Comparison of ENCODE assay signal across 16 cellular contexts in the genomic region with DNA sequence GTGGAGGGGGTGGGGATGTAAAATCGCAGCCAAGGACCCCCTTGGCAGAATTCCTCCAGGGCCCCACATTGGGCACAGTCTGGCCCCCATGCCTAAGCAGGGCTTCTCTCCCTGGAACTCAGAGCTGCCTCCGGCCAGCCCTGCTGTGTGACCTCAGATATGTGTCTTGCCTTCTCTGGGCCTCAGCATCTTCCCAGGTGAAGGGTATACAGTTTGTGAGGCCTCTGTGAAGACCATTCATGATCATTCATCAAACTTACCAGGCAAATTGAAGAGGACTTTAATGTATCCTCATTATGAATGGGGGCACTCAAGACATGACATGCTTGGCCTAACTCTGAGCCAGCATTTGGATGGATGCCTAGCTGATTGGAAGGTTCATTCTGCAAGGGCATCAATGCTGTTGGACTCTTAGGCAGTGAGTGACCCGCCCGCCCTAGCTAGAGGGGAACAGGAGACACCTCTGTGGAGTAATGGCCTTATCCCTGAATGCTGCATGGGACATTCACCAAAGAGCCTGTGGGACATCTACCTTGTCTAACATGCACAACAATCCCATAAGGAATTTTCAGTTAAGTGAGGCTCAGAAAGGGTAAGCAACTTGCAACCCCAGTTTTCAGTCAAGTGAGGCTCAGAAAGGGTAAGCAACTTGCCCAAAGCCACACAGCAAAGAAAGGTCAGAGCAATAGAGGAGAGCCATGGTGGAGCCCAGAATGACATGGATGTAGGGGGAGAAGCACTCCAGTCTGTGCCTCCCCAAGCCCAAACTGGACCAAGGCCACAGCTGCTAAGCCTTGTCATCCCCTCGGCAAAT. TPM values are rescaled to one million over a fixed set of nuclear protein-coding genes. Genes with fewer than 3 reads are reported as not detected.
DNase-seq lines count a peak whose midpoint lies in the region; ATAC-seq, FAIRE-seq and TF ChIP-seq lines count a peak whose summit lies in the region.
"Had no signal": no experiment of that assay in that cellular context is flagged by ENCODE, and none has a peak within 500 bp of the region (broad histone marks: within the 10 kb centered on the region; RNA-seq: fewer than 3 reads in every experiment).

No MANE protein-coding gene starts in this region.

- in situ Hi-C loops in K562 (cut with MboI), result no loop called here
- in situ Hi-C loops in GM13977 (cut with MboI; ENCODE audit: low pct_unique_long_range_greater_than_20kb, low sequenced_read_pairs, unreplicated experiment), result no loop called here

- DNase-seq in DMS79 treated with DMSO at 0.1 percent for 48 hours (lab: John Stamatoyannopoulos, UW) (peak; percentile 10), K562 (ENCODE audit: extremely low read depth in 1 of 4, low spot score in 3 of 4) (no peak), right atrium auricular region (ENCODE audit: low spot score) (no peak), GM13977 (ENCODE audit: low spot score) (no peak), NCI-H345 treated with DMSO at 0.1 percent for 48 hours (lab: John Stamatoyannopoulos, UW; ENCODE audit: unreplicated experiment) (no peak), spleen (no peak)
- DNase-seq: activated naive CD4-positive, alpha-beta T cell; GOT3; islet precursor cell; NCI-H146; SHP77 treated with DMSO at 0.1 percent for 48 hours had no signal

- H4K20me1 ChIP-seq in K562 (replicated peaks; ENCODE audit: control insufficient read depth, insufficient read depth, low read length), result peaks cover 8% of the 10 kb centered on the region; the same call in 1 of the 2 replicates

- H3K9ac ChIP-seq in K562 (ENCODE audit: insufficient read depth in 1 of 2, low read depth in 2 of 2, low read length in 2 of 2), result no peak overlapping the region

- no peak for TF ChIP-seq EP300 in K562 (IDR thresholded peaks at IDR 0.05; ENCODE audit: low read length)

- intact Hi-C loops in K562 (cut with micrococcal nuclease), result no loop called here
- intact Hi-C loops in spleen (cut with DNase I; ENCODE audit: low total_unique reads), result no loop called here

- ATAC-seq in K562 (no peak), HG03571 (IDR thresholded peaks at IDR 0.05; ENCODE audit: unreplicated experiment) (no peak)

- H3K4me1 ChIP-seq in K562 (replicated peaks in 1 of 2; ENCODE audit: control insufficient read depth in 2 of 2, insufficient read depth in 2 of 2, low read length in 2 of 2), result peaks cover 0 to 17% of the 10 kb centered on the region in 2 experiments; a peak in 2 of 5 replicates
- peaks cover 0 to 83% of the 10 kb centered on the region in 2 donors for H3K4me1 ChIP-seq in right atrium auricular region
- peaks cover 0 to 18% (median 8%) of the 10 kb centered on the region in 6 donors for H3K4me1 ChIP-seq in spleen

- no peaks in the 10 kb centered on the region for H3K36me3 ChIP-seq in K562 (ENCODE audit: control insufficient read depth, insufficient read depth, low read length)
- H3K36me3 ChIP-seq in right atrium auricular region, result no peaks in the 10 kb centered on the region
- H3K36me3 ChIP-seq in spleen, result no peaks in the 10 kb centered on the region

- no peak overlapping the region for H3K4me2 ChIP-seq in K562 (ENCODE audit: insufficient read depth, low read length)

- CTCF ChIA-PET in K562 (lab: Yijun Ruan, JAX; ENCODE audit: low intra/inter-chr PET ratio), result no interaction called here

- H2AFZ ChIP-seq in K562 (ENCODE audit: low read depth, low read length), result no peak overlapping the region

- H3K79me2 ChIP-seq in K562 (ENCODE audit: control insufficient read depth, insufficient read depth, low read length), result no peaks in the 10 kb centered on the region

- no TSS peak for BruUV-seq in K562 (replicated peaks; lab: Mats Ljungman, UMichigan)

- no peaks in the 10 kb centered on the region for H3K9me1 ChIP-seq in K562 (ENCODE audit: control insufficient read depth, insufficient read depth, low read length)

- no peaks in the 10 kb centered on the region for H3K9me3 ChIP-seq in K562 (replicated peaks; ENCODE audit: control insufficient read depth, insufficient read depth, low read depth, low read length)
- H3K9me3 ChIP-seq in right atrium auricular region, result no peaks in the 10 kb centered on the region
- no peaks in the 10 kb centered on the region for H3K9me3 ChIP-seq in spleen
- H3K9me3 ChIP-seq: mucosa of descending colon had no signal

- no peak for FAIRE-seq in K562 (lab: Jason Lieb, UNC)

- TF ChIP-seq CTCF in K562 (IDR thresholded peaks at IDR 0.05 in 2 of 3, conservative IDR thresholded peaks at IDR 0.05 in 1 of 3; ENCODE audit: insufficient read depth in 2 of 3, low read depth in 1 of 3, low read length in 3 of 3), result no peak
- no peak for TF ChIP-seq CTCF in right atrium auricular region (IDR thresholded peaks at IDR 0.05)
- no peak for TF ChIP-seq CTCF in GM13977 (IDR thresholded peaks at IDR 0.05; ENCODE audit: extremely low read depth, insufficient read depth, missing control alignments)
- no peak for TF ChIP-seq CTCF in spleen (IDR thresholded peaks at IDR 0.05 in 8 of 11, conservative IDR thresholded peaks at IDR 0.05 in 3 of 11)

- TF ChIP-seq RAD21 in K562 (CRISPR knock-in tag; conservative IDR thresholded peaks at IDR 0.05 in 1 of 2, IDR thresholded peaks at IDR 0.05 in 1 of 2), result no peak

- H3K27ac ChIP-seq in K562 (ENCODE audit: extremely low read depth, low read depth, low read length), result no peak overlapping the region
- H3K27ac ChIP-seq in right atrium auricular region, result peak overlapping the region; percentile 90 to 91
- H3K27ac ChIP-seq in skin epidermis, result peak overlapping the region in 16 of 21 experiments; percentile 23 to 74 (median 50)
- H3K27ac ChIP-seq in spleen, result no peak overlapping the region

- H3K27me3 ChIP-seq in K562 (ENCODE audit: control insufficient read depth in 2 of 2, insufficient read depth in 2 of 2, low read length in 2 of 2) (peaks cover 24 to 69% of the 10 kb centered on the region in 2 experiments), right atrium auricular region (no peaks in the 10 kb centered on the region), spleen (replicated peaks in 1 of 7) (no peaks in the 10 kb centered on the region)

- POLR2A ChIA-PET in K562 (lab: Yijun Ruan, JAX), result interaction anchor here (0.6 to 0.7 kb wide), 2 partner anchors 30 to 357 kb away, joined by 3 read pairs; no protein-coding TSS in a partner anchor

- H3K4me3 ChIP-seq in K562, result no peak overlapping the region
- peak overlapping the region; percentile 4 to 34 for H3K4me3 ChIP-seq in right atrium auricular region
- H3K4me3 ChIP-seq in skin epidermis, result peak overlapping the region in 4 of 7 experiments; percentile 2 to 28 (median 6)
- H3K4me3 ChIP-seq in spleen, result no peak overlapping the region
- H3K4me3 ChIP-seq: mucosa of descending colon had no signal

- WGBS in K562 (ENCODE audit: insufficient coverage, low coverage, missing lambda C conversion rate), result 7% methylated on average over 5 of the region's 5 CpGs
- 87 to 95% (median 91%) methylated on average over 2 to 5 of the region's 5 CpGs for WGBS in spleen, 5 donors

- TF ChIP-seq POLR2A in K562 (conservative IDR thresholded peaks at IDR 0.05) (no peak), spleen (IDR thresholded peaks at IDR 0.05) (no peak)

TF ChIP-seq in K562, 482 proteins besides CTCF, POLR2A, EP300 and RAD21 (continues in another document):
- TF ChIP-seq SAP30 (IDR thresholded peaks at IDR 0.05; ENCODE audit: borderline replicate concordance, insufficient read depth, low read depth, low read length, poor library complexity, severe bottlenecking), result no peak

RNA-seq across cellular contexts. Expression of a gene that starts 0.5 kb away (rescaled TPM):
- not detected in 2 replicates for total RNA-seq in K562 (2011; cell fraction: chromatin; rRNA removed; ENCODE audit: low replicate concordance)
- not detected in 2 replicates for total RNA-seq in K562 (2011; cell fraction: nucleolus; rRNA removed)
- total RNA-seq in K562 (2011; cell fraction: nucleoplasm; rRNA removed), result not detected in 2 replicates
- not detected in 2 replicates for total RNA-seq in K562 (2014; rRNA removed)
- total RNA-seq in K562 (2014; rRNA removed; fragmentation: Illumina TruSeq; extraction: Trizol), result not detected in 2 replicates
- not detected in 2 replicates for total RNA-seq in K562 (2015; rRNA removed; fragmentation: Illumina TruSeq; extraction: Trizol)
- not detected in 2 replicates for total RNA-seq in K562 (2021)
- not detected in 2 replicates for polyA plus RNA-seq in K562 (2011; rRNA removed)
- not detected in 2 replicates for polyA plus RNA-seq in K562 (2011; cell fraction: cytosol; rRNA removed)
- polyA plus RNA-seq in K562 (2011; cell fraction: nucleus; rRNA removed), result not detected in 2 replicates
- 0.07 TPM in 1 of 2 replicates, not detected in the other for polyA plus RNA-seq in K562 (2012)
- polyA plus RNA-seq in K562 (2014; fragmentation: Illumina TruSeq; extraction: Trizol), result not detected in 2 replicates
- polyA plus RNA-seq in K562 (2014; fragmentation: Nextera tagmentation; extraction: Ambion mirVana), result not detected
- not detected in 2 replicates for polyA plus RNA-seq in K562 (2014; rRNA removed)
- polyA minus RNA-seq in K562 (2011; rRNA and poly(A)+ RNA removed), result not detected in 2 replicates
- polyA minus RNA-seq in K562 (2011; cell fraction: cytosol; rRNA and poly(A)+ RNA removed), result 2.9 and 3.7 TPM in 2 replicates
- 0.56 and 0.81 TPM in 2 replicates for polyA minus RNA-seq in K562 (2011; cell fraction: nucleus; rRNA and poly(A)+ RNA removed)
- 100 to 1,000 TPM in 1 of 2 donors, 10 to 100 TPM in 1; 85.1 to 118 TPM for total RNA-seq in right atrium auricular region
- total RNA-seq in spleen, result 1 to 10 TPM in 4 of 7 donors, under 1 TPM in 2, not detected in 1; 0.51 to 7.4 (median 1.5) TPM
- polyA plus RNA-seq in spleen, result 10 to 100 TPM in 1 of 3 donors, 1 to 10 TPM in 2; 1.3 to 10.6 (median 5.7) TPM
- total RNA-seq: dermis microvascular lymphatic vessel endothelial cell; T-helper 2 cell treated with Interferon-gamma antibody and Interleukin-4, amounts not matched to agents 100 ng/mL and 5 ng/mL, for 36 hours had no signal

RNA-seq across cellular contexts. Expression of a gene that starts 30.0 kb away (rescaled TPM):
- 0.42 TPM in 1 of 2 replicates, not detected in the other for total RNA-seq in K562 (2011; cell fraction: chromatin; rRNA removed; ENCODE audit: low replicate concordance)
- 0.79 and 1.0 TPM in 2 replicates for total RNA-seq in K562 (2011; cell fraction: nucleolus; rRNA removed)
- total RNA-seq in K562 (2011; cell fraction: nucleoplasm; rRNA removed), result 0.66 TPM in 1 of 2 replicates, not detected in the other
- total RNA-seq in K562 (2014; rRNA removed) (0.16 and 0.23 TPM in 2 replicates), K562 (2014; rRNA removed; fragmentation: Illumina TruSeq; extraction: Trizol) (0.10 TPM in 1 of 2 replicates, not detected in the other), K562 (2015; rRNA removed; fragmentation: Illumina TruSeq; extraction: Trizol) (not detected in 2 replicates), K562 (2021) (0.11 and 0.38 TPM in 2 replicates), right atrium auricular region (1 to 10 TPM; 1.4 to 3.7 TPM), spleen (under 1 TPM in 5 of 7 donors, not detected in 2; 0.17 to 0.92 (median 0.47) TPM)
- polyA plus RNA-seq in K562 (2011; rRNA removed) (0.03 TPM in 1 of 2 replicates, not detected in the other), K562 (2014; fragmentation: Illumina TruSeq; extraction: Trizol) (0.07 TPM in 1 of 2 replicates, not detected in the other), K562 (2014; fragmentation: Nextera tagmentation; extraction: Ambion mirVana) (not detected), K562 (2014; rRNA removed) (0.30 TPM in 1 of 2 replicates, not detected in the other), spleen (under 1 TPM in 2 of 3 donors, not detected in 1; 0.06 to 0.08 TPM)
- 0.01 and 0.10 TPM in 2 replicates for polyA plus RNA-seq in K562 (2011; cell fraction: cytosol; rRNA removed)
- not detected in 2 replicates for polyA plus RNA-seq in K562 (2011; cell fraction: nucleus; rRNA removed)
- polyA plus RNA-seq in K562 (2012), result 0.21 and 0.79 TPM in 2 replicates
- 0.07 TPM in 1 of 2 replicates, not detected in the other for polyA minus RNA-seq in K562 (2011; rRNA and poly(A)+ RNA removed)
- 0.64 TPM in 1 of 2 replicates, not detected in the other for polyA minus RNA-seq in K562 (2011; cell fraction: cytosol; rRNA and poly(A)+ RNA removed)
- 0.33 and 0.67 TPM in 2 replicates for polyA minus RNA-seq in K562 (2011; cell fraction: nucleus; rRNA and poly(A)+ RNA removed)
- total RNA-seq: dermis microvascular lymphatic vessel endothelial cell; T-helper 2 cell treated with Interferon-gamma antibody and Interleukin-4, amounts not matched to agents 100 ng/mL and 5 ng/mL, for 36 hours had no signal

Comparison
In these comparisons a context has a peak if more than half of its experiments do, and no peak if none do; other contexts are left out.
1. H3K27ac ChIP-seq: peak in right atrium auricular region (2 of 2) and skin epidermis (16 of 21); none in K562 (single experiment) and spleen (0 of 8).
2. H3K4me3 ChIP-seq: peak in right atrium auricular region (2 of 2) and skin epidermis (4 of 7); none in K562 (single experiment) and spleen (0 of 8).
3. RNA of a gene that starts 0.5 kb away (total RNA-seq): 85.1 to 118 TPM in right atrium auricular region; 0.51 to 7.4 TPM in spleen and not detected in K562; every median in the first group is over 10 times any median in the second.